In the genomic region with DNA sequence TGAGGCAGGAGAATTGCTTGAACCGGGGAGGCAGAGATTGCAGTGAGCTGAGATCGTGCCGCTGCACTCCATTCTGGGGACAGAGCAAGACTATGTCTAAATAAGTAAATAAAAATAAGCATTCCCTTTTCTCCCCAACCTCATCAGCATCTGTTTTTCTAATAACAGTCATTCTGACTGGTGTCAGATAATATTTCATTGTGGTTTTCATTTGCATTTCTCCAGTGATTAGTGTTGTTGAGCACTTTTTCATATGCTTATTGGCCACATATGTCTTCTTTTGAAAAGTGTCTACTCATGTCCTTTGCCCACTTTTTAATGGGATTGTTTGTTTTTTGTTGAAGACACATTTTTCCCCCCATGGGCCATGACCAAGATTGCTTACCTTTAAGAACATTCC, we compare ENCODE assay signal across 28 cellular contexts.
"Had no signal": no experiment of that assay in that cellular context is flagged by ENCODE, and none has a peak within 500 bp of the region (broad histone marks: within the 10 kb centered on the region; RNA-seq: fewer than 3 reads in every experiment).

No MANE protein-coding gene starts in this region.

- H3K4me3 ChIP-seq: left lung, lower lobe of right lung, neural progenitor cell, pancreas, prostate gland, spleen, suprapubic skin, thoracic aorta, tibial artery, upper lobe of right lung had no signal

- H2AFZ ChIP-seq: neural progenitor cell had no signal

- DNase-seq: hippocampal formation; kidney; left colon; left lung; lower lobe of right lung; mammary epithelial cell; mesenchymal stem cell; naive thymus-derived CD8-positive, alpha-beta T cell; nephron progenitor cell; pancreas; retina; right cardiac atrium; small intestine; spleen; stimulated activated CD4-positive, alpha-beta T cell treated with anti-CD3 and anti-CD28 coated beads, Interleukin-4, amount 100 ng/mL, for 24 hours; stimulated activated naive CD4-positive, alpha-beta T cell; tibial artery; trophoblast cell; upper lobe of right lung had no signal

- FAIRE-seq: islet of Langerhans, kidney, pancreas, small intestine, urothelium cell line had no signal

- H3K27me3 ChIP-seq: left lung, neural progenitor cell, neutrophil, pancreas, spleen, suprapubic skin, tibial artery, upper lobe of right lung had no signal

- H3K36me3 ChIP-seq: left lung, lower lobe of right lung, neural progenitor cell, neutrophil, pancreas, prostate gland, spleen, suprapubic skin, thoracic aorta, tibial artery, upper lobe of right lung had no signal

- H3K4me1 ChIP-seq: left lung, lower lobe of right lung, pancreas, prostate gland, spleen, suprapubic skin, tibial artery, upper lobe of right lung had no signal

- H3K27ac ChIP-seq: left lung, lower lobe of right lung, neural progenitor cell, neutrophil, pancreas, prostate gland, spleen, suprapubic skin, thoracic aorta, tibial artery, upper lobe of right lung had no signal

- H3K9ac ChIP-seq: neural progenitor cell had no signal

- ATAC-seq: left colon; left lung; lower lobe of right lung; naive thymus-derived CD8-positive, alpha-beta T cell; pancreas; right cardiac atrium; sciatic nerve; stimulated activated effector memory CD8-positive, alpha-beta T cell treated with anti-CD3 and anti-CD28 coated beads, Interleukin-12 subunit alpha, Interleukin-12 subunit beta, amount 100 ng/mL, for 72 hours; upper lobe of right lung had no signal

- H3K4me2 ChIP-seq: neural progenitor cell had no signal

- H3K9me3 ChIP-seq: left lung, lower lobe of right lung, neutrophil, pancreas, prostate gland, spleen, suprapubic skin, thoracic aorta, tibial artery, upper lobe of right lung had no signal
